8 cellular contexts compared by ENCODE assay signal in the genomic region with DNA sequence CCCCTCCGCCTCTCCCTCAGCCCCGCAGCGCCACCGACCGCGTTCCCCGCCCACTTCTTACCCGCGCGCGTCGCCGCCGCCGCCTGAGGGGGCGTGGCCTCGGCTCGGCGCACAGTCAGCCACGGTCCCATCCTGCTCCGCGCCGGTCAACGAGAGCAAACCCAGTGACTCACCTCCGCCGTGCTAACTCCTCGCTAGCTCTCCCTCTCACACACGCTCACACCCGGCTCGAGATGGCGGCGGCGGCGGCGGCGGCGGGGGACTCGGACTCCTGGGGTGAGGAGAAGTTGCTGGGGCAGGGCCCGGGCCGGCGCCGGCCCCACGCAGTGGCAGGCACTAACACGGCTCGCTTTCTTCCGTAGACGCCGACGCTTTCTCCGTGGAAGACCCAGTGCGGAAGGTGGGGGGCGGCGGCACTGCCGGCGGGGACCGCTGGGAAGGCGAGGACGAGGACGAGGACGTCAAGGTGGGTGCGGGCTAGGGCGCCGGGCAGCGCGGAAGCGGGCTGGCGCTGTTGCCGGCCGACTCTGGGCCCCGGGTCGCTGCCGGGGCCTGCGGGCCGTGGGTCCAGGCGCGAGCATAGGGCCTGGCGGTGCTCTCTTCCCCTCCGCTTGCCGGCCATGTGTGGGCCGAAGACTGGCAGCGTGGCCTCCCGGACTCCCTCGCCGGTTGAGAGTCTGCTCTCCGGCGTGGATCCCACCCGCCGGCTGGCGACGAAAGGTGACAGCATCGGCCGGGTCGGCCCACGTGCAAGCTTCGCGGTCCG. TPM values are rescaled to one million over a fixed set of nuclear protein-coding genes. Genes with fewer than 3 reads are reported as not detected.
DNase-seq lines count a peak whose midpoint lies in the region; ATAC-seq, FAIRE-seq and TF ChIP-seq lines count a peak whose summit lies in the region.

A gene with protein sequence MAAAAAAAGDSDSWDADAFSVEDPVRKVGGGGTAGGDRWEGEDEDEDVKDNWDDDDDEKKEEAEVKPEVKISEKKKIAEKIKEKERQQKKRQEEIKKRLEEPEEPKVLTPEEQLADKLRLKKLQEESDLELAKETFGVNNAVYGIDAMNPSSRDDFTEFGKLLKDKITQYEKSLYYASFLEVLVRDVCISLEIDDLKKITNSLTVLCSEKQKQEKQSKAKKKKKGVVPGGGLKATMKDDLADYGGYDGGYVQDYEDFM (plus strand): TSS at position 186 of the 766 bp plus-strand sequence. CDS start 48 bp downstream, at position 234.

- intact Hi-C loops in HepG2 (cut with micrococcal nuclease; ENCODE audit: unreplicated experiment) = no loop called here

- TF ChIP-seq CTCF in BJ (IDR thresholded peaks at IDR 0.05; ENCODE audit: insufficient read depth, low read depth, low read length) (no peak), HepG2 (CRISPR knock-in tag; IDR thresholded peaks at IDR 0.05) (no peak)

- in situ Hi-C loops in HepG2 (cut with HindIII; ENCODE audit: extremely low pct_ligation_motif_present, low pct_unique_long_range_greater_than_20kb) = no loop called here

- H3K27ac ChIP-seq in HepG2 (ENCODE audit: extremely low read length, insufficient read depth, low read length) = peak within 1 kb of the TSS; percentile 98

- peak; percentile 86 for ATAC-seq in GM19324 (IDR thresholded peaks at IDR 0.05; ENCODE audit: low FRiP score, unreplicated experiment)
- peak; percentile 66 for ATAC-seq in HG03469 (IDR thresholded peaks at IDR 0.05; ENCODE audit: unreplicated experiment)
- ATAC-seq in HepG2 = peak; percentile 95

- CTCF ChIA-PET in BJ (lab: Yijun Ruan, JAX) = interaction anchor here (0.7 to 1.0 kb wide), 3 partner anchors 9 to 110 kb away, joined by 3 read pairs; a partner anchor contains a TSS
- CTCF ChIA-PET in HepG2 (lab: Yijun Ruan, JAX; ENCODE audit: low intra/inter-chr PET ratio, low total read pairs) = interaction anchor here (0.9 kb wide), 1 partner anchor 13 kb away, joined by 3 read pairs; no protein-coding TSS in a partner anchor

- peak within 1 kb of the TSS; percentile 92 for H3K4me3 ChIP-seq in BJ (ENCODE audit: low read depth, low read length)
- H3K4me3 ChIP-seq in HepG2 (replicated peaks in 1 of 3; ENCODE audit: insufficient read depth in 1 of 3, low read depth in 2 of 3, low read length in 3 of 3) = peak within 1 kb of the TSS; percentile 84 to 91 (median 89)

- peak in 1 of 2 experiments; percentile 85; a peak in 3 of 4 replicates for TF ChIP-seq POLR2A in HepG2 (IDR thresholded peaks at IDR 0.05; ENCODE audit: insufficient read depth in 1 of 2, low read depth in 2 of 2, low read length in 2 of 2)

- H3K79me2 ChIP-seq in HepG2 (ENCODE audit: insufficient read depth, low read length) = peaks cover 45% of the 10 kb centered on the region

- no peaks in the 10 kb centered on the region for H3K9me3 ChIP-seq in HepG2 (ENCODE audit: low read length)

- H3K9ac ChIP-seq in HepG2 (ENCODE audit: insufficient read depth, low read depth, low read length) = peak within 1 kb of the TSS; percentile 99

- peak within 1 kb of the TSS; percentile 79 for H3K4me2 ChIP-seq in HepG2 (ENCODE audit: low read depth, low read length)

- 0% methylated on average over 48 of the region's 97 CpGs for WGBS in HepG2 (ENCODE audit: low lambda C conversion rate)

- H3K27me3 ChIP-seq in BJ (ENCODE audit: control insufficient read depth, insufficient read depth, low read length) = no peaks in the 10 kb centered on the region
- H3K27me3 ChIP-seq in HepG2 (ENCODE audit: control insufficient read depth in 1 of 2, insufficient read depth in 2 of 2, low read length in 2 of 2) = no peaks in the 10 kb centered on the region; a peak in 1 of 5 replicates

- H3K36me3 ChIP-seq in BJ (ENCODE audit: control insufficient read depth, insufficient read depth, low read length) = no peaks in the 10 kb centered on the region
- peaks cover 2 to 6% of the 10 kb centered on the region in 2 experiments; a peak in 2 of 5 replicates for H3K36me3 ChIP-seq in HepG2 (replicated peaks in 1 of 2; ENCODE audit: control insufficient read depth in 1 of 2, insufficient read depth in 2 of 2, low read length in 2 of 2)

- no peak within 1 kb of the TSS for H2AFZ ChIP-seq in HepG2 (ENCODE audit: low read length)

- POLR2A ChIA-PET in BJ (lab: Charles Lee) (interaction anchor here (0.5 to 1.2 kb wide), 5 partner anchors 9 to 786 kb away, joined by 3 to 7 read pairs (median 7); a partner anchor contains a TSS), HepG2 (lab: Yijun Ruan, JAX) (interaction anchor here (0.6 to 2.6 kb wide), 13 partner anchors 9 to 249 kb away, joined by 3 to 22 read pairs (median 4); a partner anchor contains a TSS)

- DNase-seq in BJ (ENCODE audit: low read depth) (peak; percentile 77), NCI-H69 (lab: John Stamatoyannopoulos, UW) (peak; percentile 98), dedifferentiated amniotic fluid mesenchymal stem cell (ENCODE audit: extremely low spot score) (peak; percentile 97), HepG2 (ENCODE audit: low spot score) (peak; percentile 91)
- DNase-seq in activated CD4-positive, alpha-beta T cell treated with anti-CD3 and anti-CD28 coated beads, Interleukin-2, amount 50 U/mL, for 24 hours (ENCODE audit: low read depth in 1 of 2, low spot score in 1 of 2) = peak; percentile 84 to 90
- peak; percentile 89 to 92 for DNase-seq in stimulated activated CD4-positive, alpha-beta T cell treated with anti-CD3 and anti-CD28 coated beads, Interleukin-2, amount 100 ng/mL, for 48 hours

- H3K4me1 ChIP-seq in HepG2 (ENCODE audit: insufficient read depth, low read length) = peaks cover 44% of the 10 kb centered on the region

- peaks cover 14% of the 10 kb centered on the region; the same call in 1 of the 2 replicates for H4K20me1 ChIP-seq in HepG2 (ENCODE audit: insufficient read depth, low read length)

- BruUV-seq in HepG2 (replicated peaks; lab: Mats Ljungman, UMichigan) = no TSS peak

- FAIRE-seq in HepG2 (lab: Jason Lieb, UNC) = peak; percentile 4

- TF ChIP-seq EP300 in HepG2 (IDR thresholded peaks at IDR 0.05; ENCODE audit: low read depth in 2 of 2, low read length in 2 of 2) (no peak), HepG2 (CRISPR knock-in tag; IDR thresholded peaks at IDR 0.05; ENCODE audit: borderline replicate concordance) (no peak)

- TF ChIP-seq RAD21 in HepG2 (CRISPR knock-in tag; IDR thresholded peaks at IDR 0.05) = no peak; the same call in 1 of the 2 replicates

TF ChIP-seq in HepG2, 621 proteins besides CTCF, POLR2A, EP300 and RAD21 (continues in another document):
- TF ChIP-seq KLF13 (CRISPR knock-in tag; IDR thresholded peaks at IDR 0.05) (peak; percentile 94), RARG (CRISPR knock-in tag; IDR thresholded peaks at IDR 0.05; ENCODE audit: low read depth) (0 out of 2 replicates have a peak, but pooled peaks have one; percentile 39), ZNF430 (CRISPR knock-in tag; IDR thresholded peaks at IDR 0.05) (0 out of 2 replicates have a peak, but pooled peaks have one; percentile 39), ZNF441 (CRISPR knock-in tag; IDR thresholded peaks at IDR 0.05; ENCODE audit: borderline replicate concordance) (0 out of 2 replicates have a peak, but pooled peaks have one; percentile 19), ZNF225 (CRISPR knock-in tag; IDR thresholded peaks at IDR 0.05) (peak; percentile 95), PHF21A (CRISPR knock-in tag; IDR thresholded peaks at IDR 0.05) (no peak), YY1 (IDR thresholded peaks at IDR 0.05; ENCODE audit: insufficient read depth, insufficient replicate concordance, low read depth, low read length) (peak; percentile 71)
- TF ChIP-seq, protein P1, sequence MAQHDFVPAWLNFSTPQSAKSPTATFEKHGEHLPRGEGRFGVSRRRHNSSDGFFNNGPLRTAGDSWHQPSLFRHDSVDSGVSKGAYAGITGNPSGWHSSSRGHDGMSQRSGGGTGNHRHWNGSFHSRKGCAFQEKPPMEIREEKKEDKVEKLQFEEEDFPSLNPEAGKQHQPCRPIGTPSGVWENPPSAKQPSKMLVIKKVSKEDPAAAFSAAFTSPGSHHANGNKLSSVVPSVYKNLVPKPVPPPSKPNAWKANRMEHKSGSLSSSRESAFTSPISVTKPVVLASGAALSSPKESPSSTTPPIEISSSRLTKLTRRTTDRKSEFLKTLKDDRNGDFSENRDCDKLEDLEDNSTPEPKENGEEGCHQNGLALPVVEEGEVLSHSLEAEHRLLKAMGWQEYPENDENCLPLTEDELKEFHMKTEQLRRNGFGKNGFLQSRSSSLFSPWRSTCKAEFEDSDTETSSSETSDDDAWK (CRISPR knock-in tag; IDR thresholded peaks at IDR 0.05) = no peak

RNA-seq across cellular contexts. Expression of the gene that starts here (rescaled TPM):
- polyA plus RNA-seq in BJ (2011; rRNA removed) (22.5 and 54.4 TPM in 2 replicates), HepG2 (2011; rRNA removed) (45.2 and 51.7 TPM in 2 replicates)
- polyA minus RNA-seq in BJ (2011; rRNA and poly(A)+ RNA removed) = 12.8 and 15.3 TPM in 2 replicates
- 69.2 and 105 TPM in 2 replicates for total RNA-seq in HepG2 (2016; rRNA removed; fragmentation: Illumina TruSeq; extraction: Trizol)
- total RNA-seq in HepG2 (2016; cell fraction: cytosol; rRNA removed; fragmentation: Illumina TruSeq; extraction: Trizol; ENCODE audit: low read depth) = 16.1 and 18.9 TPM in 2 replicates
- 77.9 and 106 TPM in 2 replicates for total RNA-seq in HepG2 (2016; cell fraction: insoluble cytoplasmic fraction; rRNA removed; fragmentation: Illumina TruSeq; extraction: Trizol)
- 41.7 and 51.2 TPM in 2 replicates for total RNA-seq in HepG2 (2016; cell fraction: membrane; rRNA removed; fragmentation: Illumina TruSeq; extraction: Trizol)
- 48.7 and 56.0 TPM in 2 replicates for total RNA-seq in HepG2 (2016; cell fraction: nucleus; rRNA removed; fragmentation: Illumina TruSeq; extraction: Trizol)
- polyA plus RNA-seq in HepG2 (2011; cell fraction: cytosol; rRNA removed) = 23.3 and 41.0 TPM in 2 replicates
- 16.0 and 23.8 TPM in 2 replicates for polyA plus RNA-seq in HepG2 (2011; cell fraction: nucleus; rRNA removed)
- 72.7 and 92.6 TPM in 2 replicates for polyA plus RNA-seq in HepG2 (2012)
- polyA plus RNA-seq in HepG2 (2016; cell fraction: cytosol; fragmentation: Illumina TruSeq; extraction: Trizol; ENCODE audit: low read depth) = 19.2 and 23.1 TPM in 2 replicates
- polyA plus RNA-seq in HepG2 (2016; cell fraction: insoluble cytoplasmic fraction; fragmentation: Illumina TruSeq; extraction: Trizol; ENCODE audit: low read depth) = 189 and 199 TPM in 2 replicates
- polyA plus RNA-seq in HepG2 (2016; cell fraction: membrane; fragmentation: Illumina TruSeq; extraction: Trizol; ENCODE audit: low read depth) = 38.7 and 43.5 TPM in 2 replicates
- 92.1 and 94.0 TPM in 2 replicates for polyA plus RNA-seq in HepG2 (2016; cell fraction: nucleus; fragmentation: Illumina TruSeq; extraction: Trizol; ENCODE audit: insufficient read depth, low read depth)
- 39.8 and 76.3 TPM in 2 replicates for polyA minus RNA-seq in HepG2 (2011; rRNA and poly(A)+ RNA removed; ENCODE audit: low replicate concordance)
- polyA minus RNA-seq in HepG2 (2011; cell fraction: cytosol; rRNA and poly(A)+ RNA removed) = 33.9 and 34.6 TPM in 2 replicates
- 44.8 and 55.7 TPM in 2 replicates for polyA minus RNA-seq in HepG2 (2011; cell fraction: nucleus; rRNA and poly(A)+ RNA removed)

Comparison
In these comparisons a context has a peak if more than half of its experiments do, and no peak if none do; other contexts are left out.
1. Peak in every context shown above with its lines: DNase-seq, ATAC-seq, H3K4me3 ChIP-seq and H3K27ac ChIP-seq.